21 cellular contexts compared by ENCODE assay signal in the genomic region with DNA sequence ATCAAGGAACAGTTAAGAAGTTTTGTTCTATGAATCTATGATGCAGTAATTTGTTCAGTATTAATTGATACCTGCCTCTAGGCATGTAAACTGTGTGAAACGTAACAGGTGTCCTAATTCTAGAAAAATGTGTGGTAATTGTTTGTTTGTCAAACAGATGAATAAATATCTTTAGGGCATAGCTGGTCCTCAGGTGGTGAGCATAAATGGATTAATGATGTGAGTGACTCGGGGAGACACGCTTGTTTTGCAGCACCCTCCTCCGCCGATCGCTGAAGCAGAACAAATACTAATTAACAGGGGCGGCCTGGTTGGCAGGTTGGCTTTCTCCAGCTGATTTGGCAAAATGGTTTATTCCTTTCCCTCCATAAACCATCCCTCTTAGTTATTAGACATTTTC.
DNase-seq lines count a peak whose midpoint lies in the region; TF ChIP-seq lines count a peak whose summit lies in the region.
"Had no signal": no experiment of that assay in that cellular context is flagged by ENCODE, and none has a peak within 500 bp of the region (broad histone marks: within the 10 kb centered on the region; RNA-seq: fewer than 3 reads in every experiment).

No MANE protein-coding gene starts in this region.

- H3K27ac Mint-ChIP-seq in activated naive CD4-positive, alpha-beta T cell treated with anti-CD3 and anti-CD28 coated beads for 36 hours, result no peak overlapping the region
- H3K27ac Mint-ChIP-seq: activated naive CD8-positive, alpha-beta T cell; activated T-cell treated with anti-CD3 and anti-CD28 coated beads, Interleukin-2, amount 50 U/mL, for 24 hours; IgD-negative memory B cell; T-helper 2 cell treated with Interferon-gamma antibody and Interleukin-4, amounts not matched to agents 5 μg/mL and 100 μg/mL, for 36 hours had no signal

- H3K27me3 Mint-ChIP-seq in activated naive CD4-positive, alpha-beta T cell treated with anti-CD3 and anti-CD28 coated beads for 36 hours (ENCODE audit: low read depth), result no peaks in the 10 kb centered on the region
- H3K27me3 Mint-ChIP-seq: activated CD8-positive, alpha-beta T cell treated with anti-CD3 and anti-CD28 coated beads for 36 hours; activated naive CD8-positive, alpha-beta T cell; activated T-cell treated with anti-CD3 and anti-CD28 coated beads, Interleukin-2, amount 50 U/mL, for 24 hours; CD4-positive, CD25-positive, alpha-beta regulatory T cell; IgD-negative memory B cell had no signal

- intact Hi-C loops in activated naive CD4-positive, alpha-beta T cell treated with anti-CD3 and anti-CD28 coated beads for 36 hours (cut with micrococcal nuclease), result no loop called here

- TF ChIP-seq CTCF in foreskin fibroblast (IDR thresholded peaks at IDR 0.05; ENCODE audit: low read depth, low read length), result no peak

- peaks cover 23% of the 10 kb centered on the region for H3K4me1 Mint-ChIP-seq in activated naive CD4-positive, alpha-beta T cell treated with anti-CD3 and anti-CD28 coated beads for 36 hours (ENCODE audit: low read depth)

- H3K4me3 Mint-ChIP-seq in activated naive CD4-positive, alpha-beta T cell treated with anti-CD3 and anti-CD28 coated beads for 36 hours, result no peak overlapping the region
- H3K4me3 Mint-ChIP-seq: activated CD8-positive, alpha-beta T cell treated with anti-CD3 and anti-CD28 coated beads for 36 hours; activated naive CD8-positive, alpha-beta T cell; activated T-cell treated with anti-CD3 and anti-CD28 coated beads, Interleukin-2, amount 50 U/mL, for 24 hours; CD4-positive, CD25-positive, alpha-beta regulatory T cell; IgD-negative memory B cell; T-helper 2 cell treated with Interferon-gamma antibody and Interleukin-4, amounts not matched to agents 5 μg/mL and 100 μg/mL, for 36 hours had no signal

- DNase-seq in D341Med (ENCODE audit: low spot score), result peak; percentile 52
- DNase-seq in NCI-H1105 treated with DMSO at 0.1 percent for 48 hours (lab: John Stamatoyannopoulos, UW), result peak; percentile 90
- peak; percentile 36 for DNase-seq in NCI-H510A treated with DMSO at 0.1 percent for 48 hours (lab: John Stamatoyannopoulos, UW)
- peak; percentile 30 to 44 for DNase-seq in cerebellar nuclear complex (lab: John Stamatoyannopoulos, UW)
- no peak for DNase-seq in SIG-M5 (lab: John Stamatoyannopoulos, UW)
- no peak for DNase-seq in activated naive CD4-positive, alpha-beta T cell treated with anti-CD3 and anti-CD28 coated beads for 36 hours
- no peak for DNase-seq in foreskin fibroblast
- DNase-seq in medulla oblongata (ENCODE audit: extremely low spot score), result no peak
- DNase-seq: activated CD4-positive, CD25-positive, alpha-beta regulatory T cell; activated CD8-positive, alpha-beta T cell treated with anti-CD3 and anti-CD28 coated beads for 36 hours; activated T-cell treated with anti-CD3 and anti-CD28 coated beads, Interleukin-2, amount 50 U/mL, for 24 hours; CD4-positive, CD25-positive, alpha-beta regulatory T cell; NCI-H774; PC-9; sigmoid colon; stimulated activated naive CD4-positive, alpha-beta T cell treated with Interleukin-2 at 50 U/mL for 16 hours; tibial artery had no signal

- CTCF ChIA-PET in activated naive CD4-positive, alpha-beta T cell treated with anti-CD3 and anti-CD28 coated beads for 36 hours (lab: Charles Lee), result no interaction called here

- no peaks in the 10 kb centered on the region for H3K9me3 Mint-ChIP-seq in activated naive CD4-positive, alpha-beta T cell treated with anti-CD3 and anti-CD28 coated beads for 36 hours
- H3K9me3 Mint-ChIP-seq: activated CD8-positive, alpha-beta T cell treated with anti-CD3 and anti-CD28 coated beads for 36 hours; activated T-cell treated with anti-CD3 and anti-CD28 coated beads, Interleukin-2, amount 50 U/mL, for 24 hours; CD4-positive, CD25-positive, alpha-beta regulatory T cell; IgD-negative memory B cell; T-helper 2 cell treated with Interferon-gamma antibody and Interleukin-4, amounts not matched to agents 5 μg/mL and 100 μg/mL, for 36 hours had no signal

- H3K4me3 ChIP-seq in foreskin fibroblast (ENCODE audit: low read depth in 1 of 2, low read length in 2 of 2), result no peak overlapping the region
- H3K4me3 ChIP-seq: PC-9, sigmoid colon, SJSA1, tibial artery had no signal

- peaks cover 11% of the 10 kb centered on the region for H3K36me3 Mint-ChIP-seq in activated naive CD4-positive, alpha-beta T cell treated with anti-CD3 and anti-CD28 coated beads for 36 hours (ENCODE audit: low read depth)

Comparison
In these comparisons a context has a peak if more than half of its experiments do, and no peak if none do; other contexts are left out.
1. DNase-seq: peak in D341Med (single experiment), NCI-H1105 treated with DMSO at 0.1 percent for 48 hours (single experiment), NCI-H510A treated with DMSO at 0.1 percent for 48 hours (single experiment) and cerebellar nuclear complex (2 of 2); none in SIG-M5 (single experiment), activated naive CD4-positive, alpha-beta T cell treated with anti-CD3 and anti-CD28 coated beads for 36 hours (single experiment), foreskin fibroblast (0 of 2) and medulla oblongata (single experiment).